In genomic region chr9:37784291-37784639, GRCh38 we compare ENCODE assay signal across 8 cellular contexts. TPM values are rescaled to one million over a fixed set of nuclear protein-coding genes. Genes with fewer than 3 reads are reported as not detected.
DNase-seq lines count a peak whose midpoint lies in the region; ATAC-seq and TF ChIP-seq lines count a peak whose summit lies in the region.

No MANE protein-coding gene starts in this region.

- TF ChIP-seq CTCF in astrocyte of the spinal cord (IDR thresholded peaks at IDR 0.05; ENCODE audit: low read depth, low read length) (no peak), lung (IDR thresholded peaks at IDR 0.05; ENCODE audit: control extremely low read depth, extremely low read depth) (no peak)

- H3K4me1 ChIP-seq in lung (ENCODE audit: control insufficient read depth in 2 of 2, insufficient read depth in 2 of 2, low read length in 2 of 2) = peaks cover 5% of the 10 kb centered on the region in 2 donors

- H3K27me3 ChIP-seq in lung (ENCODE audit: control insufficient read depth, insufficient read depth) = no peaks in the 10 kb centered on the region

- peak; percentile 11 for DNase-seq in stimulated activated CD4-positive, alpha-beta T cell treated with anti-CD3 and anti-CD28 coated beads, Interleukin-4, amount 100 ng/mL, for 24 hours
- DNase-seq in stimulated activated CD4-positive, alpha-beta T cell treated with anti-CD3 and anti-CD28 coated beads, Interleukin-12 subunit alpha, Interleukin-12 subunit beta, amount 100 ng/mL, for 4 hours = no peak
- DNase-seq in astrocyte of the spinal cord (ENCODE audit: low read depth, low spot score) (no peak), lung (ENCODE audit: low spot score) (no peak), germinal center (ENCODE audit: low spot score) (no peak)
- no peak for DNase-seq in effector CD8-positive, alpha-beta T cell (lab: John Stamatoyannopoulos, UW)

- whole genome bisulfite sequencing in lung, 2 donors = 3 to 4% methylated on average over 6 of the region's 6 CpGs

- ATAC-seq in lung (ENCODE audit: insufficient read depth, low FRiP score) (no peak), GM19351 (IDR thresholded peaks at IDR 0.05; ENCODE audit: unreplicated experiment) (no peak), GM21360 (IDR thresholded peaks at IDR 0.05; ENCODE audit: unreplicated experiment) (no peak)

- H3K36me3 ChIP-seq in lung (ENCODE audit: control insufficient read depth in 2 of 2, insufficient read depth in 2 of 2, low read length in 2 of 2) = peaks cover 10 to 23% of the 10 kb centered on the region in 2 donors

- H3K27ac ChIP-seq in lung (ENCODE audit: low read depth in 1 of 2, low read length in 1 of 2) = peak overlapping the region; percentile 74 to 88

- H3K4me3 ChIP-seq in astrocyte of the spinal cord (ENCODE audit: low read depth, low read length) = peak overlapping the region; percentile 87
- H3K4me3 ChIP-seq in lung = peak overlapping the region; percentile 99

- peaks cover 0 to 3% of the 10 kb centered on the region in 2 donors for H3K9me3 ChIP-seq in lung (ENCODE audit: control insufficient read depth in 2 of 2, insufficient read depth in 1 of 2, low read length in 1 of 2)

- in situ Hi-C loops in astrocyte of the spinal cord (cut with HindIII; ENCODE audit: low sequenced_read_pairs) = no loop called here

RNA-seq across cellular contexts. Expression of gene EXOSC3, which starts 0.6 kb away (rescaled TPM):
- 10 to 100 TPM; 35.3 to 60.8 TPM for total RNA-seq in lung
- 10 to 100 TPM; 23.3 to 38.8 TPM for polyA plus RNA-seq in lung

RNA-seq across cellular contexts. Expression of gene DCAF10, which starts 16.3 kb away (rescaled TPM):
- total RNA-seq in lung = 10 to 100 TPM; 19.4 to 35.5 TPM
- polyA plus RNA-seq in lung = 1 to 10 TPM; 5.8 to 8.3 TPM

RNA-seq across cellular contexts. Expression of gene TRMT10B, which starts 30.7 kb away (rescaled TPM):
- 1 to 10 TPM; 6.1 to 7.6 TPM for total RNA-seq in lung
- 1 to 10 TPM; 5.0 to 5.2 TPM for polyA plus RNA-seq in lung
